ENCODE assay signal across 19 cellular contexts in the genomic region with DNA sequence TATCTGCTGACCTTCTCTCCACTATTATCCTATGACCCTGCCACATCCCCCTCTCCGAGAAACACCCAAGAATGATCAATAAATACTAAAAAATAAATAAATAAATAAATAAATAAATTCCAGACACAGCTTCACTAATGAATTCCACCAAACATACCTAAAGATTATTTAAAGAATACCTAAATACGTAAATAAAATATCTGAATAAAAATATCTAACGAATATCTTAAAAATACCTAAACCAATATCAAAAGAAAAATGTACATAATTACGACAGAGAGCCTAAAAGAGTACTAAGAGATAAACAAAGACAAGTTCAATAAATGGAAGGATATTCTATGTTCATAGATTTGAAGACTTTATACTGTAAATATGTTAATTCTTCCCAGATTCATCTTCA.
DNase-seq lines count a peak whose midpoint lies in the region; ATAC-seq, FAIRE-seq and TF ChIP-seq lines count a peak whose summit lies in the region.
"Had no signal": no experiment of that assay in that cellular context is flagged by ENCODE, and none has a peak within 500 bp of the region (broad histone marks: within the 10 kb centered on the region; RNA-seq: fewer than 3 reads in every experiment).

No MANE protein-coding gene starts in this region.

- BruUV-seq in K562 (replicated peaks; lab: Mats Ljungman, UMichigan), result no TSS peak

- no peak overlapping the region for H3K9ac ChIP-seq in K562 (ENCODE audit: insufficient read depth in 1 of 2, low read depth in 2 of 2, low read length in 2 of 2)
- H3K9ac ChIP-seq: GM23248 had no signal

- peak; percentile 41 for FAIRE-seq in G401.6 (lab: Jason Lieb, UNC)
- FAIRE-seq in K562 (lab: Jason Lieb, UNC), result no peak
- peak; percentile 52 for FAIRE-seq in frontal cortex (lab: Jason Lieb, UNC)
- FAIRE-seq: GM12892, H1 had no signal

- in situ Hi-C loops in K562 (cut with MboI), result no loop called here

- peaks cover 82% of the 10 kb centered on the region for H3K79me2 ChIP-seq in K562 (ENCODE audit: control insufficient read depth, insufficient read depth, low read length)
- H3K79me2 ChIP-seq in osteoblast (ENCODE audit: insufficient read depth, low read length), result peaks cover 29% of the 10 kb centered on the region

- H3K4me2 ChIP-seq in K562 (ENCODE audit: insufficient read depth, low read length) (no peak overlapping the region), osteoblast (ENCODE audit: insufficient read depth, low read length) (no peak overlapping the region)

- H3K27me3 ChIP-seq in K562 (ENCODE audit: control insufficient read depth in 2 of 2, insufficient read depth in 2 of 2, low read length in 2 of 2), result no peaks in the 10 kb centered on the region
- no peaks in the 10 kb centered on the region for H3K27me3 ChIP-seq in osteoblast (ENCODE audit: insufficient read depth, low read length)
- no peaks in the 10 kb centered on the region for H3K27me3 ChIP-seq in adrenal gland

- POLR2A ChIA-PET in K562 (lab: Yijun Ruan, JAX), result no interaction called here

- H2AFZ ChIP-seq in K562 (ENCODE audit: low read depth, low read length), result no peak overlapping the region
- no peak overlapping the region for H2AFZ ChIP-seq in osteoblast (ENCODE audit: low read length)
- H2AFZ ChIP-seq: GM23248 had no signal

- H3K4me3 ChIP-seq in K562, result no peak overlapping the region
- H3K4me3 ChIP-seq in osteoblast (ENCODE audit: insufficient read depth, low read length), result no peak overlapping the region
- H3K4me3 ChIP-seq in adrenal gland, result no peak overlapping the region
- H3K4me3 ChIP-seq: GM23248 had no signal

- no peak for DNase-seq in K562 (ENCODE audit: extremely low read depth in 1 of 4, low spot score in 3 of 4)
- DNase-seq in frontal cortex (ENCODE audit: low spot score in 2 of 2), result no peak
- DNase-seq in medulla oblongata (ENCODE audit: extremely low spot score), result no peak
- DNase-seq in osteoblast (ENCODE audit: insufficient read length, low spot score, missing footprints), result no peak
- DNase-seq in NCI-H1105 treated with DMSO at 0.1 percent for 48 hours (lab: John Stamatoyannopoulos, UW), result no peak
- no peak for DNase-seq in adrenal gland
- DNase-seq: 8988T; C1 segment of cervical spinal cord; Calu3; CD4-positive, alpha-beta memory T cell; COR-L47; DMS53; DMS79 treated with DMSO at 0.1 percent for 48 hours; GM23248; H7; HCEC 1CT had no signal

- H3K9me1 ChIP-seq in K562 (ENCODE audit: control insufficient read depth, insufficient read depth, low read length), result no peaks in the 10 kb centered on the region

- peaks cover 4% of the 10 kb centered on the region; the same call in 2 of the 3 replicates for H3K36me3 ChIP-seq in K562 (ENCODE audit: control insufficient read depth, insufficient read depth, low read length)
- no peaks in the 10 kb centered on the region for H3K36me3 ChIP-seq in osteoblast (ENCODE audit: insufficient read depth, low read length)
- no peaks in the 10 kb centered on the region for H3K36me3 ChIP-seq in adrenal gland (replicated peaks in 1 of 2)

- WGBS in K562 (ENCODE audit: insufficient coverage, low coverage, missing lambda C conversion rate), result 98% methylated on average over 4 of the region's 4 CpGs
- WGBS in adrenal gland, 4 donors, result 95 to 99% (median 98%) methylated on average over 4 of the region's 4 CpGs

- CTCF ChIA-PET in K562 (lab: Yijun Ruan, JAX; ENCODE audit: low intra/inter-chr PET ratio), result no interaction called here

- no peak for ATAC-seq in K562

- no peak for TF ChIP-seq EP300 in K562 (IDR thresholded peaks at IDR 0.05; ENCODE audit: low read length)

- no peak overlapping the region for H3K27ac ChIP-seq in K562 (ENCODE audit: extremely low read depth, low read depth, low read length)
- no peak overlapping the region for H3K27ac ChIP-seq in osteoblast (ENCODE audit: low read depth, low read length)
- no peak overlapping the region for H3K27ac ChIP-seq in adrenal gland
- H3K27ac ChIP-seq: GM23248 had no signal

- TF ChIP-seq CTCF in K562 (IDR thresholded peaks at IDR 0.05 in 2 of 3, conservative IDR thresholded peaks at IDR 0.05 in 1 of 3; ENCODE audit: insufficient read depth in 2 of 3, low read depth in 1 of 3, low read length in 3 of 3), result no peak
- TF ChIP-seq CTCF in osteoblast (IDR thresholded peaks at IDR 0.05; ENCODE audit: extremely low read depth, low read depth, low read length), result no peak
- no peak for TF ChIP-seq CTCF in adrenal gland (IDR thresholded peaks at IDR 0.05)

- TF ChIP-seq RAD21 in K562 (CRISPR knock-in tag; conservative IDR thresholded peaks at IDR 0.05 in 1 of 2, IDR thresholded peaks at IDR 0.05 in 1 of 2), result no peak

- H3K4me1 ChIP-seq in K562 (replicated peaks in 1 of 2; ENCODE audit: control insufficient read depth in 2 of 2, insufficient read depth in 2 of 2, low read length in 2 of 2), result no peaks in the 10 kb centered on the region
- no peaks in the 10 kb centered on the region for H3K4me1 ChIP-seq in osteoblast (ENCODE audit: insufficient read depth, low read length)
- no peaks in the 10 kb centered on the region for H3K4me1 ChIP-seq in adrenal gland (replicated peaks in 1 of 2)

- H3K9me3 ChIP-seq in K562 (replicated peaks; ENCODE audit: control insufficient read depth, insufficient read depth, low read depth, low read length) (no peaks in the 10 kb centered on the region), osteoblast (ENCODE audit: low read depth, low read length) (no peaks in the 10 kb centered on the region), adrenal gland (replicated peaks in 1 of 3) (no peaks in the 10 kb centered on the region)

- TF ChIP-seq POLR2A in K562 (conservative IDR thresholded peaks at IDR 0.05) (no peak), adrenal gland (IDR thresholded peaks at IDR 0.05) (no peak)

- no peaks in the 10 kb centered on the region for H4K20me1 ChIP-seq in K562 (replicated peaks; ENCODE audit: control insufficient read depth, insufficient read depth, low read length)
- peaks cover 2% of the 10 kb centered on the region for H4K20me1 ChIP-seq in osteoblast (ENCODE audit: insufficient read depth, low read length)

- intact Hi-C loops in K562 (cut with micrococcal nuclease), result no loop called here
- intact Hi-C loops in adrenal gland (cut with DNase I), result no loop called here

TF ChIP-seq in K562, 482 proteins besides CTCF, POLR2A, EP300 and RAD21:
- 0 out of 2 replicates have a peak, but pooled peaks have one; percentile 48 for TF ChIP-seq ZNF140 (CRISPR knock-in tag; IDR thresholded peaks at IDR 0.05)
- TF ChIP-seq NFIX (CRISPR knock-in tag; IDR thresholded peaks at IDR 0.05; ENCODE audit: low read depth), result peak; percentile 48; the same call in 1 of the 2 replicates
- TF ChIP-seq, protein P1, sequence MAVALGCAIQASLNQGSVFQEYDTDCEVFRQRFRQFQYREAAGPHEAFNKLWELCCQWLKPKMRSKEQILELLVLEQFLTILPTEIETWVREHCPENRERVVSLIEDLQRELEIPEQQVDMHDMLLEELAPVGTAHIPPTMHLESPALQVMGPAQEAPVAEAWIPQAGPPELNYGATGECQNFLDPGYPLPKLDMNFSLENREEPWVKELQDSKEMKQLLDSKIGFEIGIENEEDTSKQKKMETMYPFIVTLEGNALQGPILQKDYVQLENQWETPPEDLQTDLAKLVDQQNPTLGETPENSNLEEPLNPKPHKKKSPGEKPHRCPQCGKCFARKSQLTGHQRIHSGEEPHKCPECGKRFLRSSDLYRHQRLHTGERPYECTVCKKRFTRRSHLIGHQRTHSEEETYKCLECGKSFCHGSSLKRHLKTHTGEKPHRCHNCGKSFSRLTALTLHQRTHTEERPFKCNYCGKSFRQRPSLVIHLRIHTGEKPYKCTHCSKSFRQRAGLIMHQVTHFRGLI (CRISPR knock-in tag; IDR thresholded peaks at IDR 0.05), result 0 out of 2 replicates have a peak, but pooled peaks have one; percentile 27
- TF ChIP-seq, protein P2, sequence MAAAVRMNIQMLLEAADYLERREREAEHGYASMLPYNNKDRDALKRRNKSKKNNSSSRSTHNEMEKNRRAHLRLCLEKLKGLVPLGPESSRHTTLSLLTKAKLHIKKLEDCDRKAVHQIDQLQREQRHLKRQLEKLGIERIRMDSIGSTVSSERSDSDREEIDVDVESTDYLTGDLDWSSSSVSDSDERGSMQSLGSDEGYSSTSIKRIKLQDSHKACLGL (CRISPR knock-in tag; IDR thresholded peaks at IDR 0.05; ENCODE audit: borderline replicate concordance, poor library complexity, severe bottlenecking), result no peak
- TF ChIP-seq MTF1 (CRISPR knock-in tag; IDR thresholded peaks at IDR 0.05; ENCODE audit: borderline replicate concordance), result peak; percentile 60; the same call in 1 of the 2 replicates
- TF ChIP-seq MEIS2 (IDR thresholded peaks at IDR 0.05; ENCODE audit: partially characterized antibody), result no peak
- TF ChIP-seq, protein P3, sequence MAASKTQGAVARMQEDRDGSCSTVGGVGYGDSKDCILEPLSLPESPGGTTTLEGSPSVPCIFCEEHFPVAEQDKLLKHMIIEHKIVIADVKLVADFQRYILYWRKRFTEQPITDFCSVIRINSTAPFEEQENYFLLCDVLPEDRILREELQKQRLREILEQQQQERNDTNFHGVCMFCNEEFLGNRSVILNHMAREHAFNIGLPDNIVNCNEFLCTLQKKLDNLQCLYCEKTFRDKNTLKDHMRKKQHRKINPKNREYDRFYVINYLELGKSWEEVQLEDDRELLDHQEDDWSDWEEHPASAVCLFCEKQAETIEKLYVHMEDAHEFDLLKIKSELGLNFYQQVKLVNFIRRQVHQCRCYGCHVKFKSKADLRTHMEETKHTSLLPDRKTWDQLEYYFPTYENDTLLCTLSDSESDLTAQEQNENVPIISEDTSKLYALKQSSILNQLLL (CRISPR knock-in tag; IDR thresholded peaks at IDR 0.05; ENCODE audit: borderline replicate concordance), result peak; percentile 87; the same call in 1 of the 2 replicates
